17 cellular contexts compared by ENCODE assay signal in genomic region chr13:46523972-46524737, GRCh38. TPM values are rescaled to one million over a fixed set of nuclear protein-coding genes. Genes with fewer than 3 reads are reported as not detected.
A peak's percentile ranks its signal among the peaks of the same experiment; 100 is the strongest.
DNase-seq lines count a peak whose midpoint lies in the region; ATAC-seq and TF ChIP-seq lines count a peak whose summit lies in the region.
"Had no signal": no experiment of that assay in that cellular context is flagged by ENCODE, and none has a peak within 500 bp of the region (broad histone marks: within the 10 kb centered on the region; RNA-seq: fewer than 3 reads in every experiment).

No MANE protein-coding gene starts in this region.

- peaks cover 4% of the 10 kb centered on the region for H3K9me3 Mint-ChIP-seq in neural progenitor cell
- no peaks in the 10 kb centered on the region for H3K9me3 Mint-ChIP-seq in glutamatergic neuron (ENCODE audit: unreplicated experiment)
- no peaks in the 10 kb centered on the region for H3K9me3 Mint-ChIP-seq in activated CD8-positive, alpha-beta T cell treated with anti-CD3 and anti-CD28 coated beads, Interleukin-2, amount 10 ng/mL, durations not matched to agents 7 days and 5 days (ENCODE audit: insufficient read depth)
- H3K9me3 Mint-ChIP-seq: activated T-cell treated with anti-CD3 and anti-CD28 coated beads, Interleukin-2, amount 50 U/mL, for 72 hours; type B pancreatic cell had no signal

- H3K4me2 ChIP-seq in neural progenitor cell, result no peak overlapping the region

- POLR2A ChIA-PET in activated CD8-positive, alpha-beta T cell treated with anti-CD3 and anti-CD28 coated beads, Interleukin-2, amount 10 ng/mL, durations not matched to agents 7 days and 5 days (lab: Charles Lee), result no interaction called here

- peaks cover 6% of the 10 kb centered on the region for H3K9me3 ChIP-seq in left ventricle myocardium inferior (replicated peaks)
- no peaks in the 10 kb centered on the region for H3K9me3 ChIP-seq in neural progenitor cell (ENCODE audit: low read depth)

- ATAC-seq in GM19467 (IDR thresholded peaks at IDR 0.05; ENCODE audit: unreplicated experiment), result no peak
- ATAC-seq in activated CD8-positive, alpha-beta T cell treated with anti-CD3 and anti-CD28 coated beads, Interleukin-2, amount 10 ng/mL, durations not matched to agents 7 days and 5 days, result no peak
- ATAC-seq: activated T-cell treated with anti-CD3 and anti-CD28 coated beads, Interleukin-2, amount 50 U/mL, for 72 hours had no signal

- intact Hi-C loops in left ventricle myocardium inferior (cut with micrococcal nuclease), result no loop called here
- intact Hi-C loops in posterior cingulate gyrus (cut with DNase I), result no loop called here

- H3K4me3 Mint-ChIP-seq in neural progenitor cell (no peak overlapping the region), glutamatergic neuron (ENCODE audit: unreplicated experiment) (no peak overlapping the region)
- no peak overlapping the region for H3K4me3 Mint-ChIP-seq in activated CD8-positive, alpha-beta T cell treated with anti-CD3 and anti-CD28 coated beads, Interleukin-2, amount 10 ng/mL, durations not matched to agents 7 days and 5 days
- H3K4me3 Mint-ChIP-seq: activated T-cell treated with anti-CD3 and anti-CD28 coated beads, Interleukin-2, amount 50 U/mL, for 72 hours; type B pancreatic cell had no signal

- no peak overlapping the region for H3K4me3 ChIP-seq in choroid plexus epithelial cell (ENCODE audit: low read depth, low read length)
- H3K4me3 ChIP-seq in left ventricle myocardium inferior, result no peak overlapping the region
- no peak overlapping the region for H3K4me3 ChIP-seq in neural progenitor cell
- H3K4me3 ChIP-seq: HAP-1, skin epidermis had no signal

- H3K4me1 Mint-ChIP-seq in neural progenitor cell (peaks cover 36% of the 10 kb centered on the region), glutamatergic neuron (ENCODE audit: low read depth, unreplicated experiment) (peaks cover 15% of the 10 kb centered on the region)
- H3K4me1 Mint-ChIP-seq in activated CD8-positive, alpha-beta T cell treated with anti-CD3 and anti-CD28 coated beads, Interleukin-2, amount 10 ng/mL, durations not matched to agents 7 days and 5 days (ENCODE audit: low read depth), result no peaks in the 10 kb centered on the region

- no peaks in the 10 kb centered on the region for H3K79me2 ChIP-seq in neural progenitor cell (ENCODE audit: low read depth)

- H3K4me1 ChIP-seq in left ventricle myocardium inferior (peaks cover 33% of the 10 kb centered on the region), neural progenitor cell (no peaks in the 10 kb centered on the region)
- H3K4me1 ChIP-seq: HAP-1 had no signal

- H3K27me3 ChIP-seq in left ventricle myocardium inferior (ENCODE audit: low read depth) (no peaks in the 10 kb centered on the region), neural progenitor cell (no peaks in the 10 kb centered on the region)

- peak overlapping the region; percentile 54 for H3K27ac ChIP-seq in left ventricle myocardium inferior (replicated peaks)
- H3K27ac ChIP-seq in neural progenitor cell, result no peak overlapping the region
- H3K27ac ChIP-seq: epithelial cell of prostate had no signal

- H4K20me1 ChIP-seq in neural progenitor cell (ENCODE audit: low read depth), result no peaks in the 10 kb centered on the region

- peaks cover 2% of the 10 kb centered on the region for H3K36me3 Mint-ChIP-seq in neural progenitor cell
- H3K36me3 Mint-ChIP-seq in glutamatergic neuron (ENCODE audit: unreplicated experiment), result no peaks in the 10 kb centered on the region
- H3K36me3 Mint-ChIP-seq in activated CD8-positive, alpha-beta T cell treated with anti-CD3 and anti-CD28 coated beads, Interleukin-2, amount 10 ng/mL, durations not matched to agents 7 days and 5 days (ENCODE audit: low read depth), result no peaks in the 10 kb centered on the region
- H3K36me3 Mint-ChIP-seq: type B pancreatic cell had no signal

- CTCF ChIA-PET in activated CD8-positive, alpha-beta T cell treated with anti-CD3 and anti-CD28 coated beads, Interleukin-2, amount 10 ng/mL, durations not matched to agents 7 days and 5 days (lab: Charles Lee), result interaction anchor here (1.3 to 1.5 kb wide), 2 partner anchors 10 to 196 kb away, joined by 3 to 5 read pairs; no protein-coding TSS in a partner anchor

- H3K27ac Mint-ChIP-seq in neural progenitor cell, result peak overlapping the region; percentile 33
- no peak overlapping the region for H3K27ac Mint-ChIP-seq in glutamatergic neuron (ENCODE audit: unreplicated experiment)
- H3K27ac Mint-ChIP-seq in activated CD8-positive, alpha-beta T cell treated with anti-CD3 and anti-CD28 coated beads, Interleukin-2, amount 10 ng/mL, durations not matched to agents 7 days and 5 days, result no peak overlapping the region
- H3K27ac Mint-ChIP-seq: activated T-cell treated with anti-CD3 and anti-CD28 coated beads, Interleukin-2, amount 50 U/mL, for 72 hours; type B pancreatic cell had no signal

- DNase-seq in AG20443 (ENCODE audit: low spot score) (peak; percentile 11), choroid plexus epithelial cell (ENCODE audit: low read depth) (peak; percentile 29), left ventricle myocardium inferior (no peak), neural progenitor cell (ENCODE audit: low spot score) (no peak), glutamatergic neuron (no peak), posterior cingulate gyrus (no peak)
- no peak for DNase-seq in activated CD8-positive, alpha-beta T cell treated with anti-CD3 and anti-CD28 coated beads, Interleukin-2, amount 10 ng/mL, durations not matched to agents 7 days and 5 days
- DNase-seq: activated T-cell treated with anti-CD3 and anti-CD28 coated beads, Interleukin-2, amount 50 U/mL, for 72 hours; MM.1S; NCI-H1930; NCI-H524 treated with DMSO at 0.1 percent for 48 hours; OCI-M1 had no signal

- no peak overlapping the region for H2AFZ ChIP-seq in neural progenitor cell (replicated peaks)

- H3K27me3 Mint-ChIP-seq in neural progenitor cell (ENCODE audit: insufficient read depth, low read depth) (peaks cover 7% of the 10 kb centered on the region), glutamatergic neuron (ENCODE audit: unreplicated experiment) (peaks cover 2% of the 10 kb centered on the region)
- peaks cover 23% of the 10 kb centered on the region for H3K27me3 Mint-ChIP-seq in activated CD8-positive, alpha-beta T cell treated with anti-CD3 and anti-CD28 coated beads, Interleukin-2, amount 10 ng/mL, durations not matched to agents 7 days and 5 days (ENCODE audit: low read depth)

- H3K9ac ChIP-seq in neural progenitor cell, result no peak overlapping the region

- H3K36me3 ChIP-seq in left ventricle myocardium inferior, result no peaks in the 10 kb centered on the region
- no peaks in the 10 kb centered on the region for H3K36me3 ChIP-seq in neural progenitor cell
- H3K36me3 ChIP-seq: HAP-1 had no signal

- H3F3A ChIP-seq in neural progenitor cell (ENCODE audit: low read depth), result no peaks in the 10 kb centered on the region

- TF ChIP-seq CTCF in choroid plexus epithelial cell (conservative IDR thresholded peaks at IDR 0.05; ENCODE audit: low read depth, low read length), result no peak
- no peak for TF ChIP-seq CTCF in left ventricle myocardium inferior (IDR thresholded peaks at IDR 0.05; ENCODE audit: borderline replicate concordance)
- no peak for TF ChIP-seq CTCF in neural progenitor cell (IDR thresholded peaks at IDR 0.05)
- TF ChIP-seq CTCF in glutamatergic neuron (IDR thresholded peaks at IDR 0.05; ENCODE audit: partially characterized antibody, unreplicated experiment), result no peak

RNA-seq across cellular contexts. Expression of gene LRCH1, which starts 28.8 kb away (rescaled TPM):
- 13.1 TPM for total RNA-seq in left ventricle myocardium inferior
- total RNA-seq in neural progenitor cell (ENCODE audit: low replicate concordance), result 2.9 and 3.3 TPM in 2 replicates
- total RNA-seq in glutamatergic neuron (ENCODE audit: unreplicated experiment), result 40.6 TPM
- 10 to 100 TPM; 15.3 to 18.0 TPM for total RNA-seq in activated CD8-positive, alpha-beta T cell treated with anti-CD3 and anti-CD28 coated beads, Interleukin-2, amount 10 ng/mL, durations not matched to agents 7 days and 5 days

Comparison
In these comparisons a context has a peak if more than half of its experiments do, and no peak if none do; other contexts are left out.
1. DNase-seq: peak in AG20443 (single experiment) and choroid plexus epithelial cell (single experiment); none in left ventricle myocardium inferior (single experiment), neural progenitor cell (single experiment), glutamatergic neuron (single experiment), posterior cingulate gyrus (0 of 10) and activated CD8-positive, alpha-beta T cell treated with anti-CD3 and anti-CD28 coated beads, Interleukin-2, amount 10 ng/mL, durations not matched to agents 7 days and 5 days (single experiment).